9 cellular contexts compared by ENCODE assay signal in genomic region chr2:130824492-130825061, GRCh38. TPM values are rescaled to one million over a fixed set of nuclear protein-coding genes. Genes with fewer than 3 reads are reported as not detected.
DNase-seq lines count a peak whose midpoint lies in the region; ATAC-seq and TF ChIP-seq lines count a peak whose summit lies in the region.
"Had no signal": no experiment of that assay in that cellular context is flagged by ENCODE, and none has a peak within 500 bp of the region (broad histone marks: within the 10 kb centered on the region; RNA-seq: fewer than 3 reads in every experiment).

No MANE protein-coding gene starts in this region.

- peak overlapping the region; percentile 4 for H3K4me3 Mint-ChIP-seq in activated naive CD8-positive, alpha-beta T cell treated with anti-CD3 and anti-CD28 coated beads for 36 hours

- DNase-seq in Ammon's horn (ENCODE audit: low spot score) (peak; percentile 52), SK-MEL-5 (ENCODE audit: low read depth, low spot score) (peak; percentile 90), left colon (no peak), coronary artery (ENCODE audit: low spot score) (no peak)
- peak; percentile 76 for DNase-seq in activated naive CD8-positive, alpha-beta T cell treated with anti-CD3 and anti-CD28 coated beads for 36 hours
- DNase-seq in stimulated activated CD8-positive, alpha-beta memory T cell treated with anti-CD3 and anti-CD28 coated beads, Interleukin-7, amount 100 ng/mL, for 24 hours (ENCODE audit: low read depth) = peak; percentile 33

- TF ChIP-seq CTCF in coronary artery (IDR thresholded peaks at IDR 0.05) = no peak

- H3K27ac Mint-ChIP-seq in activated naive CD8-positive, alpha-beta T cell treated with anti-CD3 and anti-CD28 coated beads for 36 hours = peak overlapping the region; percentile 93

- peak; percentile 95 for ATAC-seq in GM19395 (IDR thresholded peaks at IDR 0.05; ENCODE audit: unreplicated experiment)
- peak; percentile 95 for ATAC-seq in HG03457 (IDR thresholded peaks at IDR 0.05; ENCODE audit: unreplicated experiment)
- ATAC-seq in left colon = peak; percentile 42

- no peak overlapping the region for H3K4me3 ChIP-seq in coronary artery
- H3K4me3 ChIP-seq: thoracic aorta had no signal

- intact Hi-C loops in left colon (cut with DNase I, micrococcal nuclease) = no loop called here

- in situ Hi-C loops in SK-MEL-5 (cut with HindIII; ENCODE audit: low pct_unique_long_range_greater_than_20kb, low sequenced_read_pairs) = no loop called here

- no peaks in the 10 kb centered on the region for H3K9me3 Mint-ChIP-seq in activated naive CD8-positive, alpha-beta T cell treated with anti-CD3 and anti-CD28 coated beads for 36 hours

- no peak overlapping the region for H3K27ac ChIP-seq in coronary artery
- H3K27ac ChIP-seq: thoracic aorta had no signal

- H3K27me3 Mint-ChIP-seq in activated naive CD8-positive, alpha-beta T cell treated with anti-CD3 and anti-CD28 coated beads for 36 hours = peaks cover 4% of the 10 kb centered on the region

- no peaks in the 10 kb centered on the region for H3K36me3 Mint-ChIP-seq in activated naive CD8-positive, alpha-beta T cell treated with anti-CD3 and anti-CD28 coated beads for 36 hours

- H3K4me1 Mint-ChIP-seq in activated naive CD8-positive, alpha-beta T cell treated with anti-CD3 and anti-CD28 coated beads for 36 hours = peaks cover 23% of the 10 kb centered on the region

RNA-seq across cellular contexts. Expression of gene ARHGEF4, which starts 12.1 kb away (rescaled TPM):
- 2.9 and 4.0 TPM in 2 replicates for total RNA-seq in SK-MEL-5 (2014; rRNA removed; shearing (Covaris generic))
- 3.1 and 3.7 TPM in 2 replicates for polyA plus RNA-seq in SK-MEL-5 (2015; cell fraction: cytosol; rRNA removed)
- polyA plus RNA-seq in SK-MEL-5 (2015; cell fraction: nucleus; rRNA removed) = 16.5 and 24.5 TPM in 2 replicates
- 1 to 10 TPM; 2.8 to 3.3 TPM for total RNA-seq in activated naive CD8-positive, alpha-beta T cell treated with anti-CD3 and anti-CD28 coated beads for 36 hours
- total RNA-seq in left colon = 1 to 10 TPM; 1.1 to 3.0 TPM

Comparison
In these comparisons a context has a peak if more than half of its experiments do, and no peak if none do; other contexts are left out.
1. DNase-seq: peak in Ammon's horn (single experiment), SK-MEL-5 (single experiment), activated naive CD8-positive, alpha-beta T cell treated with anti-CD3 and anti-CD28 coated beads for 36 hours (single experiment) and stimulated activated CD8-positive, alpha-beta memory T cell treated with anti-CD3 and anti-CD28 coated beads, Interleukin-7, amount 100 ng/mL, for 24 hours (single experiment); none in left colon (0 of 2) and coronary artery (single experiment).
2. ATAC-seq: peak in every context shown above with its lines; median percentile 95 in GM19395; 95 in HG03457; 42 in left colon.